Comparison of ENCODE assay signal across 8 cellular contexts in genomic region chr17:57988301-57989010, GRCh38. TPM values are rescaled to one million over a fixed set of nuclear protein-coding genes. Genes with fewer than 3 reads are reported as not detected.
DNase-seq lines count a peak whose midpoint lies in the region; FAIRE-seq and TF ChIP-seq lines count a peak whose summit lies in the region.

No MANE protein-coding gene starts in this region.

- peak overlapping the region; percentile 61 for H3K9ac ChIP-seq in H9 (ENCODE audit: extremely low read depth, insufficient read length, low read length)
- H3K9ac ChIP-seq in Loucy (ENCODE audit: low read depth, low read length, poor library complexity, severe bottlenecking) = peak overlapping the region; percentile 90

- no peak overlapping the region for H2AK5ac ChIP-seq in H9 (ENCODE audit: insufficient read length, low read length)

- H3K27ac ChIP-seq in H9 (ENCODE audit: insufficient read length, low read depth, low read length) (peak overlapping the region; percentile 20), skin epidermis (peak overlapping the region; percentile 87 to 99 (median 97))

- H3K4me1 Mint-ChIP-seq in H9 = peaks cover 42 to 50% of the 10 kb centered on the region in 2 experiments

- no peak overlapping the region for H2BK12ac ChIP-seq in H9 (ENCODE audit: insufficient read length, low read depth, low read length)

- peak overlapping the region; percentile 91 to 97 (median 97) for H3K27ac Mint-ChIP-seq in H9

- no peaks in the 10 kb centered on the region for H3K9me2 ChIP-seq in Loucy (replicated peaks; ENCODE audit: low read depth, low read length)

- H4K20me1 ChIP-seq in H9 (ENCODE audit: control insufficient read depth, insufficient read depth, insufficient read length) (no peaks in the 10 kb centered on the region), Loucy (ENCODE audit: insufficient read depth, low read length, poor library complexity, severe bottlenecking) (peaks cover 43% of the 10 kb centered on the region)

- H3K4me1 ChIP-seq in H9 (ENCODE audit: insufficient read depth, low read length) (no peaks in the 10 kb centered on the region; the same call in 1 of the 2 replicates), Loucy (ENCODE audit: insufficient read depth, low read length, poor library complexity, severe bottlenecking) (peaks cover 45% of the 10 kb centered on the region)

- peaks cover 12% of the 10 kb centered on the region for H3K23me2 ChIP-seq in H9 (ENCODE audit: insufficient read length, low read depth, low read length, poor library complexity, severe bottlenecking)

- no peak overlapping the region for H4K8ac ChIP-seq in H9 (replicated peaks; ENCODE audit: insufficient read length, low read depth, low read length)

- peaks cover 0 to 4% (median 0%) of the 10 kb centered on the region in 3 experiments; a peak in 4 of 7 replicates for H3K36me3 Mint-ChIP-seq in H9 (ENCODE audit: insufficient read depth in 1 of 3, low read depth in 3 of 3)

- peaks cover 6% of the 10 kb centered on the region for H3K79me1 ChIP-seq in H9 (ENCODE audit: insufficient read depth, low read depth, low read length, poor library complexity, severe bottlenecking)

- H2BK20ac ChIP-seq in H9 (ENCODE audit: low read depth, low read length, poor library complexity, severe bottlenecking) = no peak overlapping the region

- no peak for FAIRE-seq in bronchial epithelial cell (lab: Jason Lieb, UNC)

- H3K27me3 ChIP-seq in H9 (ENCODE audit: insufficient read depth, low read length) (no peaks in the 10 kb centered on the region), Loucy (ENCODE audit: insufficient read depth, low read length, poor library complexity, severe bottlenecking) (no peaks in the 10 kb centered on the region), bronchial epithelial cell (ENCODE audit: control insufficient read depth, insufficient read depth, low read length) (no peaks in the 10 kb centered on the region)

- no peak for TF ChIP-seq CTCF in H9 (conservative IDR thresholded peaks at IDR 0.05)
- TF ChIP-seq CTCF in Loucy (conservative IDR thresholded peaks at IDR 0.05; ENCODE audit: low read length) = no peak
- no peak for TF ChIP-seq CTCF in bronchial epithelial cell (IDR thresholded peaks at IDR 0.05; ENCODE audit: insufficient read depth, low read length, severe bottlenecking)

- H3K23ac ChIP-seq in H9 (ENCODE audit: insufficient read length, low read depth, low read length) = no peak overlapping the region

- H3K4me2 ChIP-seq in H9 (ENCODE audit: insufficient read depth, insufficient read length, low read length) (peak overlapping the region; percentile 80), Loucy (ENCODE audit: low read depth, low read length, poor library complexity, severe bottlenecking) (peak overlapping the region; percentile 85)

- H3K9me3 Mint-ChIP-seq in H9 = no peaks in the 10 kb centered on the region

- H3K4me3 ChIP-seq in Loucy (ENCODE audit: low read length, poor library complexity, severe bottlenecking) (peak overlapping the region; percentile 97), bronchial epithelial cell (ENCODE audit: low read depth, low read length) (peak overlapping the region; percentile 80), skin epidermis (peak overlapping the region; percentile 60 to 93 (median 82))

- no peak overlapping the region for H3K56ac ChIP-seq in H9 (ENCODE audit: insufficient read length, low read depth, low read length)

- peak; percentile 15 for DNase-seq in DMS79 treated with DMSO at 0.1 percent for 48 hours (lab: John Stamatoyannopoulos, UW)
- DNase-seq in DMS79 (lab: John Stamatoyannopoulos, UW) = no peak
- DNase-seq in H9 = peak; percentile 82
- peak; percentile 49 for DNase-seq in T follicular helper cell (ENCODE audit: low read depth)
- peak; percentile 39 for DNase-seq in bronchial epithelial cell (ENCODE audit: low read depth)
- DNase-seq in iPS-NIHi7 (ENCODE audit: extremely low spot score) = peak; percentile 80

- no peaks in the 10 kb centered on the region for H3K27me3 Mint-ChIP-seq in H9 (ENCODE audit: low read depth)

- peak overlapping the region; percentile 85 to 90 for H3K4me3 Mint-ChIP-seq in H9

- H3K4ac ChIP-seq in H9 (ENCODE audit: low read depth, low read length) = no peak overlapping the region

- H3K9me3 ChIP-seq in H9 (ENCODE audit: control insufficient read depth, low read depth, low read length) = no peaks in the 10 kb centered on the region
- H3K9me3 ChIP-seq in Loucy (ENCODE audit: insufficient read depth, low read depth, low read length) = no peaks in the 10 kb centered on the region

- no peaks in the 10 kb centered on the region for H3K36me3 ChIP-seq in Loucy (ENCODE audit: insufficient read depth, low read length)
- H3K36me3 ChIP-seq in bronchial epithelial cell (ENCODE audit: control insufficient read depth, insufficient read depth, low read length) = peaks cover 1% of the 10 kb centered on the region

- no peak overlapping the region for H3T11ph ChIP-seq in H9 (ENCODE audit: low read length)

- H4K5ac ChIP-seq in H9 (ENCODE audit: insufficient read length, low read depth, low read length) = no peak overlapping the region

- no peak overlapping the region for H2BK120ac ChIP-seq in H9 (ENCODE audit: low read depth, low read length, poor library complexity, severe bottlenecking)

- no CpG with 5 or more reads among the region's 49 CpGs for WGBS in H9 (ENCODE audit: extremely low coverage, insufficient read length, low lambda C conversion rate)

- H3F3A ChIP-seq in Loucy (ENCODE audit: low read depth) = no peaks in the 10 kb centered on the region

- H3K14ac ChIP-seq in H9 (ENCODE audit: insufficient read depth, low read length) = peak overlapping the region; percentile 30; the same call in 1 of the 2 replicates

- H2AFZ ChIP-seq in H9 (ENCODE audit: low read length) = no peak overlapping the region
- H2AFZ ChIP-seq in Loucy (ENCODE audit: low read length) = peak overlapping the region; percentile 89

- no peak overlapping the region for H4K91ac ChIP-seq in H9 (ENCODE audit: insufficient read length, low read depth, low read length)

- H2BK15ac ChIP-seq in H9 (ENCODE audit: low read depth, low read length) = no peak overlapping the region

- peaks cover 17% of the 10 kb centered on the region; the same call in 1 of the 2 replicates for H3K79me2 ChIP-seq in H9 (ENCODE audit: insufficient read depth, low read length)
- H3K79me2 ChIP-seq in Loucy (ENCODE audit: insufficient read depth, low read length) = peaks cover 51% of the 10 kb centered on the region

- no peak overlapping the region for H2BK5ac ChIP-seq in H9 (ENCODE audit: insufficient read length, low read length)

- H3K18ac ChIP-seq in H9 (ENCODE audit: insufficient read length, low read depth, low read length) = peak overlapping the region; percentile 35

RNA-seq across cellular contexts. Expression of gene VEZF1, which starts 0.4 kb away (rescaled TPM):
- 57.7 and 58.1 TPM in 2 replicates for total RNA-seq in H9 (2021)
- 17.3 and 23.2 TPM in 2 replicates for total RNA-seq in bronchial epithelial cell

RNA-seq across cellular contexts. Expression of gene SRSF1, which starts 18.6 kb away (rescaled TPM):
- total RNA-seq in H9 (2021) = 462 and 470 TPM in 2 replicates
- 239 and 392 TPM in 2 replicates for total RNA-seq in bronchial epithelial cell

RNA-seq across cellular contexts. Expression of gene CUEDC1, which starts 33.2 kb away (rescaled TPM):
- total RNA-seq in H9 (2021) (6.5 and 7.3 TPM in 2 replicates), bronchial epithelial cell (3.4 and 6.9 TPM in 2 replicates)
